In the genomic region with DNA sequence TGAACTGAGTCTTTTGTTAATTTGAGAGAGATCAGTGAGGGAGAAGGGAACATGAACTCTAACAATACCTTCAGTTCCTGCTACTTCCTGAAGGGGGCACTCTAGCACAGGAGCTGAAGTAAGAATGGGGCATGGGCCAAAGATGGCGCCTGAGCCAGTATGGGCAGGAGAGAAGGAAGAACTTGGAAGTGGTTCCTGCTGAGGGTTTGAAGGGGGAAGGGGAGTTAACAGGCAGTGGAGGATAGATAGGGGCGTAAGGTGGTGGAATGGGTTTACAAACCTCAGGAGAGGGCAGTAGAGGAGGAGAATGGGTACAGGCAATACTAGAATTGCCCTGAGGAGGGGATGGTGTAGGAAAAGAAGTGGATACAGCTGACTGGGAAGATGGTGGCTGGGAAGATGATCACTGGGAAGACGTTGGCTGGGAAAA, we compare ENCODE assay signal across 1 cellular context.
TF ChIP-seq lines count a peak whose summit lies in the region.

No MANE protein-coding gene starts in this region.

TF ChIP-seq in GM12878, 131 proteins besides CTCF, POLR2A, EP300 and RAD21:
- peak; percentile 93 for TF ChIP-seq YY1 (IDR thresholded peaks at IDR 0.05; ENCODE audit: low read depth, low read length)
- 0 out of 2 replicates have a peak, but pooled peaks have one; percentile 42 for TF ChIP-seq HDGF (IDR thresholded peaks at IDR 0.05)
- peak; percentile 46; the same call in 1 of the 2 replicates for TF ChIP-seq SMC3 (IDR thresholded peaks at IDR 0.05; ENCODE audit: borderline replicate concordance, low read length)
